In genomic region chr1:9825101-9826074, GRCh38 we compare ENCODE assay signal across 8 cellular contexts. TPM values are rescaled to one million over a fixed set of nuclear protein-coding genes. Genes with fewer than 3 reads are reported as not detected.
DNase-seq lines count a peak whose midpoint lies in the region; ATAC-seq, FAIRE-seq and TF ChIP-seq lines count a peak whose summit lies in the region.

No MANE protein-coding gene starts in this region.

- no peak overlapping the region for H2BK20ac ChIP-seq in H9 (ENCODE audit: low read depth, low read length, poor library complexity, severe bottlenecking)

- H4K91ac ChIP-seq in H9 (ENCODE audit: insufficient read length, low read depth, low read length) = no peak overlapping the region

- H3K27ac Mint-ChIP-seq in H9 = peak overlapping the region in 1 of 3 experiments; percentile 44; a peak in 2 of 7 replicates

- WGBS in H9 (ENCODE audit: extremely low coverage, insufficient read length, low lambda C conversion rate) = no CpG with 5 or more reads among the region's 17 CpGs
- 4 to 5% methylated on average over 17 of the region's 17 CpGs for WGBS in pancreas, 2 donors

- H4K20me1 ChIP-seq in H9 (ENCODE audit: control insufficient read depth, insufficient read depth, insufficient read length) (no peaks in the 10 kb centered on the region), PC-9 (ENCODE audit: insufficient read depth) (peaks cover 8% of the 10 kb centered on the region)

- no peak overlapping the region for H3K4ac ChIP-seq in H9 (ENCODE audit: low read depth, low read length)

- H3K4me2 ChIP-seq in H9 (ENCODE audit: insufficient read depth, insufficient read length, low read length) (peak overlapping the region; percentile 79), PC-9 (peak overlapping the region; percentile 77)

- no peak overlapping the region for H3K23ac ChIP-seq in H9 (ENCODE audit: insufficient read length, low read depth, low read length)

- H3K4me1 ChIP-seq in H9 (ENCODE audit: insufficient read depth, low read length) = peaks cover 5% of the 10 kb centered on the region; the same call in 1 of the 2 replicates
- H3K4me1 ChIP-seq in PC-9 (replicated peaks; ENCODE audit: insufficient read depth) = peaks cover 36% of the 10 kb centered on the region
- peaks cover 15 to 24% (median 22%) of the 10 kb centered on the region in 3 donors for H3K4me1 ChIP-seq in pancreas

- H3K79me1 ChIP-seq in H9 (ENCODE audit: insufficient read depth, low read depth, low read length, poor library complexity, severe bottlenecking) = no peaks in the 10 kb centered on the region

- peak overlapping the region; percentile 25; the same call in 1 of the 2 replicates for H3K4me3 ChIP-seq in PC-9
- peak overlapping the region in 1 of 4 donors; percentile 13 for H3K4me3 ChIP-seq in pancreas

- peaks cover 6% of the 10 kb centered on the region; the same call in 1 of the 2 replicates for H3K27me3 ChIP-seq in H9 (ENCODE audit: insufficient read depth, low read length)
- no peaks in the 10 kb centered on the region for H3K27me3 ChIP-seq in PC-9 (ENCODE audit: insufficient read depth, low read depth)
- H3K27me3 ChIP-seq in pancreas = no peaks in the 10 kb centered on the region

- no peak overlapping the region for H3K27ac ChIP-seq in H9 (ENCODE audit: insufficient read length, low read depth, low read length)
- peak overlapping the region; percentile 61 for H3K27ac ChIP-seq in PC-9
- peak overlapping the region; percentile 70 to 93 (median 87) for H3K27ac ChIP-seq in pancreas

- peak overlapping the region; percentile 65 to 79 for H3K4me3 Mint-ChIP-seq in H9

- no peaks in the 10 kb centered on the region; a peak in 2 of 7 replicates for H3K36me3 Mint-ChIP-seq in H9 (ENCODE audit: insufficient read depth in 1 of 3, low read depth in 3 of 3)

- no peaks in the 10 kb centered on the region for H3K9me3 ChIP-seq in H9 (ENCODE audit: control insufficient read depth, low read depth, low read length)
- no peaks in the 10 kb centered on the region for H3K9me3 ChIP-seq in PC-9 (ENCODE audit: insufficient read depth, low read depth)
- no peaks in the 10 kb centered on the region for H3K9me3 ChIP-seq in pancreas

- H3K56ac ChIP-seq in H9 (ENCODE audit: insufficient read length, low read depth, low read length) = no peak overlapping the region

- H3K9me2 ChIP-seq in PC-9 (ENCODE audit: insufficient read depth) = no peaks in the 10 kb centered on the region

- no peak overlapping the region for H3T11ph ChIP-seq in H9 (ENCODE audit: low read length)

- H2BK5ac ChIP-seq in H9 (ENCODE audit: insufficient read length, low read length) = no peak overlapping the region

- H3F3A ChIP-seq in PC-9 (ENCODE audit: insufficient read depth, low read depth) = peaks cover 26% of the 10 kb centered on the region

- TF ChIP-seq POLR2A in GM18505 (IDR thresholded peaks at IDR 0.05; ENCODE audit: borderline replicate concordance, extremely low read depth, insufficient read depth, insufficient read length) = no peak

- no peak overlapping the region for H2BK12ac ChIP-seq in H9 (ENCODE audit: insufficient read length, low read depth, low read length)

- DNase-seq in Ammon's horn (ENCODE audit: low spot score) = peak; percentile 51
- peak; percentile 87 for DNase-seq in H9
- peak; percentile 92 to 94 for DNase-seq in PC-9
- DNase-seq in activated naive CD4-positive, alpha-beta T cell treated with anti-CD3 and anti-CD28 coated beads, Interleukin-2, amount 50 U/mL, for 16 hours = peak; percentile 33
- DNase-seq in glomerular visceral epithelial cell (ENCODE audit: extremely low spot score) = peak; percentile 95
- DNase-seq in pancreas = peak; percentile 80 to 93 (median 92)

- H4K8ac ChIP-seq in H9 (replicated peaks; ENCODE audit: insufficient read length, low read depth, low read length) = no peak overlapping the region

- CTCF ChIA-PET in PC-9 (lab: Charles Lee) = interaction anchor here (0.6 to 1.2 kb wide), 3 partner anchors 14 to 283 kb away, joined by 3 to 10 read pairs (median 9); no protein-coding TSS in a partner anchor

- no peak overlapping the region for H3K9ac ChIP-seq in H9 (ENCODE audit: extremely low read depth, insufficient read length, low read length)

- intact Hi-C loops in PC-9 (cut with micrococcal nuclease; ENCODE audit: unreplicated experiment) = loop anchor here (1.0 to 5.0 kb wide), 3 partner anchors 11 to 605 kb away; partner anchors contain the start of genes CENPS and UBE4B
- intact Hi-C loops in pancreas (cut with DNase I) = no loop called here

- no peak for FAIRE-seq in pancreas (lab: Jason Lieb, UNC)

- H3K79me2 ChIP-seq in H9 (ENCODE audit: insufficient read depth, low read length) = peaks cover 10% of the 10 kb centered on the region; the same call in 1 of the 2 replicates
- H3K79me2 ChIP-seq in PC-9 (ENCODE audit: low read depth) = peaks cover 28% of the 10 kb centered on the region

- H3K36me3 ChIP-seq in PC-9 (ENCODE audit: low read depth) (no peaks in the 10 kb centered on the region), pancreas (no peaks in the 10 kb centered on the region)

- H3K9me3 Mint-ChIP-seq in H9 = no peaks in the 10 kb centered on the region; a peak in 2 of 5 replicates

- no peak overlapping the region for H4K5ac ChIP-seq in H9 (ENCODE audit: insufficient read length, low read depth, low read length)

- TF ChIP-seq CTCF in H9 (conservative IDR thresholded peaks at IDR 0.05) = no peak
- TF ChIP-seq CTCF in PC-9 (conservative IDR thresholded peaks at IDR 0.05) = no peak
- no peak for TF ChIP-seq CTCF in pancreas (IDR thresholded peaks at IDR 0.05)

- H3K14ac ChIP-seq in H9 (ENCODE audit: insufficient read depth, low read length) = no peak overlapping the region

- BruUV-seq in PC-9 (replicated peaks; lab: Mats Ljungman, UMichigan) = no TSS peak

- peaks cover 18% of the 10 kb centered on the region for H3K23me2 ChIP-seq in H9 (ENCODE audit: insufficient read length, low read depth, low read length, poor library complexity, severe bottlenecking)

- no peak overlapping the region for H3K18ac ChIP-seq in H9 (ENCODE audit: insufficient read length, low read depth, low read length)

- ATAC-seq in pancreas (peak; percentile 83 to 90 (median 84)), GM19467 (IDR thresholded peaks at IDR 0.05; ENCODE audit: unreplicated experiment) (no peak), GM18505 (IDR thresholded peaks at IDR 0.05; ENCODE audit: unreplicated experiment) (no peak)

- H3K27me3 Mint-ChIP-seq in H9 (ENCODE audit: low read depth) = peaks cover 39% of the 10 kb centered on the region

- no peak overlapping the region for H2AK5ac ChIP-seq in H9 (ENCODE audit: insufficient read length, low read length)

- POLR2A ChIA-PET in PC-9 (lab: Charles Lee; ENCODE audit: unreplicated experiment) = no interaction called here

- no peak overlapping the region for H2BK15ac ChIP-seq in H9 (ENCODE audit: low read depth, low read length)

- H3K4me1 Mint-ChIP-seq in H9 = peaks cover 36 to 41% of the 10 kb centered on the region in 2 experiments

- no peak overlapping the region for H2AFZ ChIP-seq in H9 (ENCODE audit: low read length)
- peak overlapping the region; percentile 35; the same call in 1 of the 2 replicates for H2AFZ ChIP-seq in PC-9

- no peak overlapping the region for H2BK120ac ChIP-seq in H9 (ENCODE audit: low read depth, low read length, poor library complexity, severe bottlenecking)

RNA-seq across cellular contexts. Expression of gene CLSTN1, which starts 1.6 kb away (rescaled TPM):
- total RNA-seq in H9 (2021) = 100 and 101 TPM in 2 replicates
- 138 and 140 TPM in 2 replicates for total RNA-seq in PC-9 (2021)
- total RNA-seq in pancreas = 10 to 100 TPM; 56.9 to 73.5 (median 66.0) TPM
- 10 to 100 TPM; 44.2 to 54.2 TPM for polyA plus RNA-seq in pancreas

Comparison
In these comparisons a context has a peak if more than half of its experiments do, and no peak if none do; other contexts are left out.
1. DNase-seq: peak in every context shown above with its lines; median percentile 95 in glomerular visceral epithelial cell; 93 in PC-9; 92 in pancreas; 87 in H9; 51 in Ammon's horn; 33 in activated naive CD4-positive, alpha-beta T cell treated with anti-CD3 and anti-CD28 coated beads, Interleukin-2, amount 50 U/mL, for 16 hours.
2. ATAC-seq: peak in pancreas (4 of 4); none in GM19467 (single experiment) and GM18505 (single experiment).